Comparison of ENCODE assay signal across 1 cellular context in genomic region chr5:41903382-41903891, GRCh38.
TF ChIP-seq lines count a peak whose summit lies in the region.

No MANE protein-coding gene starts in this region.

TF ChIP-seq in IMR-90, 13 proteins besides CTCF, POLR2A, EP300 and RAD21 (continued from another document):
- TF ChIP-seq NFE2L2 (IDR thresholded peaks at IDR 0.05; ENCODE audit: low read depth, low read length) (no peak), CHD1 (IDR thresholded peaks at IDR 0.05; ENCODE audit: low read depth, low read length) (no peak), MAZ (IDR thresholded peaks at IDR 0.05; ENCODE audit: borderline replicate concordance, low read depth, low read length) (no peak), SMC3 (IDR thresholded peaks at IDR 0.05; ENCODE audit: low read depth, low read length) (no peak), RFX5 (IDR thresholded peaks at IDR 0.05; ENCODE audit: low read depth, low read length) (no peak), ELK1 (IDR thresholded peaks at IDR 0.05; ENCODE audit: borderline replicate concordance, low read depth, low read length) (no peak), MXI1 (IDR thresholded peaks at IDR 0.05; ENCODE audit: borderline replicate concordance, low read depth, low read length) (no peak), BHLHE40 (IDR thresholded peaks at IDR 0.05; ENCODE audit: low read depth, low read length) (no peak), CEBPB (IDR thresholded peaks at IDR 0.05; ENCODE audit: low read depth, low read length) (no peak), USF2 (IDR thresholded peaks at IDR 0.05; ENCODE audit: low read depth, low read length) (no peak)
